10 cellular contexts compared by ENCODE assay signal in genomic region chr17:78665385-78665951, GRCh38.
DNase-seq lines count a peak whose midpoint lies in the region; ATAC-seq and TF ChIP-seq lines count a peak whose summit lies in the region.
"Had no signal": no experiment of that assay in that cellular context is flagged by ENCODE, and none has a peak within 500 bp of the region (broad histone marks: within the 10 kb centered on the region; RNA-seq: fewer than 3 reads in every experiment).

No MANE protein-coding gene starts in this region.

- peaks cover 22% of the 10 kb centered on the region for H3K4me1 Mint-ChIP-seq in activated naive CD8-positive, alpha-beta T cell treated with anti-CD3 and anti-CD28 coated beads, Interleukin-2, amount 50 U/mL, for 24 hours
- H3K4me1 Mint-ChIP-seq in naive B cell, result peaks cover 22 to 36% (median 29%) of the 10 kb centered on the region in 3 donors

- intact Hi-C loops in heart right ventricle (cut with DNase I) (loop anchor here in 1 of 10 donors (5.0 kb wide), 1 partner anchor 73 kb away; no protein-coding TSS in a partner anchor), left ventricle myocardium superior (cut with micrococcal nuclease) (no loop called here)

- no peaks in the 10 kb centered on the region for H3K9me3 Mint-ChIP-seq in activated naive CD8-positive, alpha-beta T cell treated with anti-CD3 and anti-CD28 coated beads, Interleukin-2, amount 50 U/mL, for 24 hours
- H3K9me3 Mint-ChIP-seq in naive B cell, result no peaks in the 10 kb centered on the region

- peaks cover 4% of the 10 kb centered on the region for H3K36me3 Mint-ChIP-seq in activated naive CD8-positive, alpha-beta T cell treated with anti-CD3 and anti-CD28 coated beads, Interleukin-2, amount 50 U/mL, for 24 hours (ENCODE audit: low read depth)
- peaks cover 4% of the 10 kb centered on the region in 2 donors for H3K36me3 Mint-ChIP-seq in naive B cell

- ATAC-seq in heart right ventricle (peak in 6 of 8 donors; percentile 3 to 31 (median 8)), left ventricle myocardium superior (no peak), naive B cell (ENCODE audit: low read depth in 2 of 2) (peak in 1 of 2 donors; percentile 20), HG03135 (IDR thresholded peaks at IDR 0.05; ENCODE audit: unreplicated experiment) (no peak), HG02763 (IDR thresholded peaks at IDR 0.05; ENCODE audit: unreplicated experiment) (no peak)
- peak; percentile 20 for ATAC-seq in activated naive CD8-positive, alpha-beta T cell treated with anti-CD3 and anti-CD28 coated beads, Interleukin-2, amount 50 U/mL, for 24 hours

- peak overlapping the region; percentile 71 for H3K27ac Mint-ChIP-seq in activated naive CD8-positive, alpha-beta T cell treated with anti-CD3 and anti-CD28 coated beads, Interleukin-2, amount 50 U/mL, for 24 hours
- peak overlapping the region in 5 of 6 donors; percentile 34 to 91 (median 48) for H3K27ac Mint-ChIP-seq in naive B cell

- 44 to 53% methylated on average over 15 of the region's 15 CpGs for WGBS in heart right ventricle, 2 donors

- TF ChIP-seq CTCF in heart right ventricle (IDR thresholded peaks at IDR 0.05), result no peak

- H3K4me3 Mint-ChIP-seq in activated naive CD8-positive, alpha-beta T cell treated with anti-CD3 and anti-CD28 coated beads, Interleukin-2, amount 50 U/mL, for 24 hours, result peak overlapping the region; percentile 2
- H3K4me3 Mint-ChIP-seq in naive B cell, result peak overlapping the region in 6 of 8 donors; percentile 2 to 55 (median 30)

- no peak for DNase-seq in heart right ventricle
- no peak for DNase-seq in left ventricle myocardium superior
- DNase-seq in activated naive CD8-positive, alpha-beta T cell treated with anti-CD3 and anti-CD28 coated beads, Interleukin-2, amount 50 U/mL, for 24 hours, result no peak
- no peak for DNase-seq in naive B cell
- DNase-seq in ureter (ENCODE audit: low spot score), result no peak
- DNase-seq in DMS114 treated with DMSO at 0.1 percent for 48 hours (lab: John Stamatoyannopoulos, UW; ENCODE audit: unreplicated experiment), result no peak
- DNase-seq: NCI-H82 had no signal

- no peaks in the 10 kb centered on the region for H3K9me3 ChIP-seq in heart right ventricle
- H3K9me3 ChIP-seq: neutrophil had no signal

- H3K4me1 ChIP-seq in heart right ventricle, result peaks cover 0 to 33% (median 18%) of the 10 kb centered on the region in 9 donors

- no peaks in the 10 kb centered on the region for H3K27me3 Mint-ChIP-seq in activated naive CD8-positive, alpha-beta T cell treated with anti-CD3 and anti-CD28 coated beads, Interleukin-2, amount 50 U/mL, for 24 hours
- H3K27me3 Mint-ChIP-seq in naive B cell, result no peaks in the 10 kb centered on the region

- H3K36me3 ChIP-seq in heart right ventricle, result no peaks in the 10 kb centered on the region

- H3K4me3 ChIP-seq in heart right ventricle, result no peak overlapping the region

- no peaks in the 10 kb centered on the region for H3K27me3 ChIP-seq in heart right ventricle

- H3K27ac ChIP-seq in heart right ventricle, result peak overlapping the region; percentile 34 to 93 (median 66)
- H3K27ac ChIP-seq: neutrophil had no signal

Comparison
In these comparisons a context has a peak if more than half of its experiments do, and no peak if none do; other contexts are left out.
1. ATAC-seq: peak in heart right ventricle (6 of 8) and activated naive CD8-positive, alpha-beta T cell treated with anti-CD3 and anti-CD28 coated beads, Interleukin-2, amount 50 U/mL, for 24 hours (single experiment); none in left ventricle myocardium superior (single experiment), HG03135 (single experiment) and HG02763 (single experiment).